ENCODE assay signal across 1 cellular context in genomic region chr13:100318473-100318872, GRCh38.
TF ChIP-seq lines count a peak whose summit lies in the region.
"Not testable (repeated sequence)": the region's sequence is repeated elsewhere in the genome, so short reads cannot be mapped to it uniquely, and the experiment has no call there.

No MANE protein-coding gene starts in this region.

- H3K36me3 ChIP-seq in HEK293 (ENCODE audit: control insufficient read depth in 2 of 2, insufficient read depth in 1 of 2, low read length in 2 of 2): not testable (repeated sequence)

- TF ChIP-seq CTCF in HEK293 (tag by site-specific recombination; IDR thresholded peaks at IDR 0.05): not testable (repeated sequence)

- H3K27ac ChIP-seq in HEK293 (ENCODE audit: extremely low read depth, low read depth, low read length): not testable (repeated sequence)

- H3K4me1 ChIP-seq in HEK293 (ENCODE audit: control insufficient read depth, insufficient read depth, low read length): not testable (repeated sequence)

- POLR2A ChIA-PET in HEK293 (lab: Yijun Ruan, JAX): not testable (repeated sequence)

- not testable (repeated sequence) for H3K4me3 ChIP-seq in HEK293 (ENCODE audit: low read depth, low read length)

- H3K9me3 ChIP-seq in HEK293 (ENCODE audit: control insufficient read depth, insufficient read depth, low read depth, low read length): not testable (repeated sequence)

- CTCF ChIA-PET in HEK293 (lab: Yijun Ruan, JAX): not testable (repeated sequence)

TF ChIP-seq in HEK293, 187 proteins besides CTCF, POLR2A, EP300 and RAD21:
- TF ChIP-seq ZNF146 (tag by site-specific recombination; IDR thresholded peaks at IDR 0.05): peak; percentile 92
